ENCODE assay signal across 15 cellular contexts in genomic region chr12:92496790-92497189, GRCh38.
A peak's percentile ranks its signal among the peaks of the same experiment; 100 is the strongest.
DNase-seq lines count a peak whose midpoint lies in the region; ATAC-seq and TF ChIP-seq lines count a peak whose summit lies in the region.
"Had no signal": no experiment of that assay in that cellular context is flagged by ENCODE, and none has a peak within 500 bp of the region (broad histone marks: within the 10 kb centered on the region; RNA-seq: fewer than 3 reads in every experiment).

No MANE protein-coding gene starts in this region.

- H3K4me3 Mint-ChIP-seq in activated CD8-positive, alpha-beta T cell treated with anti-CD3 and anti-CD28 coated beads for 36 hours: no peak overlapping the region
- H3K4me3 Mint-ChIP-seq in activated CD8-positive, alpha-beta T cell treated with anti-CD3 and anti-CD28 coated beads, Interleukin-2, amount 10 ng/mL, durations not matched to agents 7 days and 5 days: no peak overlapping the region
- H3K4me3 Mint-ChIP-seq in stimulated activated naive B cell treated with anti-CD40 and anti-IgM and Interleukin-4, amounts not matched to agents 10 μg/mL and 1 μg/mL and 100 μg/mL, for 72 hours: no peak overlapping the region
- H3K4me3 Mint-ChIP-seq in endothelial cell (ENCODE audit: unreplicated experiment): no peak overlapping the region
- H3K4me3 Mint-ChIP-seq: natural killer cell treated with Interleukin-12 subunit alpha and Interleukin-12 subunit beta and Interleukin-15 and Interleukin-18, amount 100 ng/mL, for 72 hours had no signal

- H3K27me3 Mint-ChIP-seq in activated CD8-positive, alpha-beta T cell treated with anti-CD3 and anti-CD28 coated beads for 36 hours: no peaks in the 10 kb centered on the region
- H3K27me3 Mint-ChIP-seq in activated CD8-positive, alpha-beta T cell treated with anti-CD3 and anti-CD28 coated beads, Interleukin-2, amount 10 ng/mL, durations not matched to agents 7 days and 5 days (ENCODE audit: low read depth): no peaks in the 10 kb centered on the region
- H3K27me3 Mint-ChIP-seq in stimulated activated naive B cell treated with anti-CD40 and anti-IgM and Interleukin-4, amounts not matched to agents 10 μg/mL and 1 μg/mL and 100 μg/mL, for 72 hours: no peaks in the 10 kb centered on the region
- H3K27me3 Mint-ChIP-seq in endothelial cell (ENCODE audit: unreplicated experiment): no peaks in the 10 kb centered on the region
- H3K27me3 Mint-ChIP-seq: natural killer cell treated with Interleukin-12 subunit alpha and Interleukin-12 subunit beta and Interleukin-15 and Interleukin-18, amount 100 ng/mL, for 72 hours had no signal

- POLR2A ChIA-PET in activated CD8-positive, alpha-beta T cell treated with anti-CD3 and anti-CD28 coated beads for 36 hours (lab: Charles Lee): no interaction called here
- POLR2A ChIA-PET in activated CD8-positive, alpha-beta T cell treated with anti-CD3 and anti-CD28 coated beads, Interleukin-2, amount 10 ng/mL, durations not matched to agents 7 days and 5 days (lab: Charles Lee): no interaction called here

- peaks cover 5% of the 10 kb centered on the region for H3K36me3 Mint-ChIP-seq in activated CD8-positive, alpha-beta T cell treated with anti-CD3 and anti-CD28 coated beads for 36 hours (ENCODE audit: low read depth)
- peaks cover 8% of the 10 kb centered on the region for H3K36me3 Mint-ChIP-seq in activated CD8-positive, alpha-beta T cell treated with anti-CD3 and anti-CD28 coated beads, Interleukin-2, amount 10 ng/mL, durations not matched to agents 7 days and 5 days (ENCODE audit: low read depth)
- H3K36me3 Mint-ChIP-seq in stimulated activated naive B cell treated with anti-CD40 and anti-IgM and Interleukin-4, amounts not matched to agents 10 μg/mL and 1 μg/mL and 100 μg/mL, for 72 hours: peaks cover 6 to 11% of the 10 kb centered on the region in 2 donors
- no peaks in the 10 kb centered on the region for H3K36me3 Mint-ChIP-seq in endothelial cell (ENCODE audit: low read depth, unreplicated experiment)

- H3K27ac Mint-ChIP-seq in activated CD8-positive, alpha-beta T cell treated with anti-CD3 and anti-CD28 coated beads for 36 hours: no peak overlapping the region
- no peak overlapping the region for H3K27ac Mint-ChIP-seq in activated CD8-positive, alpha-beta T cell treated with anti-CD3 and anti-CD28 coated beads, Interleukin-2, amount 10 ng/mL, durations not matched to agents 7 days and 5 days
- H3K27ac Mint-ChIP-seq in stimulated activated naive B cell treated with anti-CD40 and anti-IgM and Interleukin-4, amounts not matched to agents 10 μg/mL and 1 μg/mL and 100 μg/mL, for 72 hours: peak overlapping the region; percentile 2
- H3K27ac Mint-ChIP-seq in endothelial cell (ENCODE audit: unreplicated experiment): no peak overlapping the region
- H3K27ac Mint-ChIP-seq: natural killer cell treated with Interleukin-12 subunit alpha and Interleukin-12 subunit beta and Interleukin-15 and Interleukin-18, amount 100 ng/mL, for 72 hours had no signal

- CTCF ChIA-PET in activated CD8-positive, alpha-beta T cell treated with anti-CD3 and anti-CD28 coated beads for 36 hours (lab: Charles Lee): no interaction called here
- CTCF ChIA-PET in activated CD8-positive, alpha-beta T cell treated with anti-CD3 and anti-CD28 coated beads, Interleukin-2, amount 10 ng/mL, durations not matched to agents 7 days and 5 days (lab: Charles Lee): no interaction called here

- DNase-seq in activated CD8-positive, alpha-beta T cell treated with anti-CD3 and anti-CD28 coated beads for 36 hours: no peak
- no peak for DNase-seq in activated CD8-positive, alpha-beta T cell treated with anti-CD3 and anti-CD28 coated beads, Interleukin-2, amount 10 ng/mL, durations not matched to agents 7 days and 5 days
- no peak for DNase-seq in stimulated activated naive B cell treated with anti-CD40 and anti-IgM and Interleukin-4, amounts not matched to agents 10 μg/mL and 1 μg/mL and 100 μg/mL, for 72 hours
- DNase-seq in HuH-7 (ENCODE audit: low spot score) (no peak), endothelial cell (ENCODE audit: low spot score) (no peak), islet precursor cell (no peak)
- DNase-seq: activated CD4-positive, alpha-beta T cell treated with anti-CD3 and anti-CD28 coated beads, Interleukin-2, amount 50 U/mL, for 1 hour; activated naive CD4-positive, alpha-beta T cell treated with Interleukin-2 at 50 U/mL for 16 hours; DMS79 treated with DMSO at 0.1 percent for 48 hours; kidney; NCI-H1930; stimulated activated CD4-positive, alpha-beta T cell treated with anti-CD3 and anti-CD28 coated beads, Interleukin-12 subunit alpha, Interleukin-12 subunit beta, amount 100 ng/mL, for 4 hours had no signal

- peak; percentile 40 for ATAC-seq in activated CD8-positive, alpha-beta T cell treated with anti-CD3 and anti-CD28 coated beads for 36 hours
- ATAC-seq in activated CD8-positive, alpha-beta T cell treated with anti-CD3 and anti-CD28 coated beads, Interleukin-2, amount 10 ng/mL, durations not matched to agents 7 days and 5 days: no peak
- ATAC-seq in GM21737 (IDR thresholded peaks at IDR 0.05; ENCODE audit: unreplicated experiment) (peak; percentile 57), HG03159 (IDR thresholded peaks at IDR 0.05; ENCODE audit: unreplicated experiment) (peak; percentile 60)
- peak; percentile 66 to 75 for ATAC-seq in stimulated activated naive B cell treated with anti-CD40 and anti-IgM and Interleukin-4, amounts not matched to agents 10 μg/mL and 1 μg/mL and 100 μg/mL, for 72 hours (replicated peaks)
- ATAC-seq: natural killer cell treated with Interleukin-12 subunit alpha and Interleukin-12 subunit beta and Interleukin-15 and Interleukin-18, amount 100 ng/mL, for 72 hours had no signal

- TF ChIP-seq CTCF in activated CD8-positive, alpha-beta T cell treated with anti-CD3 and anti-CD28 coated beads for 36 hours (IDR thresholded peaks at IDR 0.05): no peak
- TF ChIP-seq CTCF in endothelial cell (IDR thresholded peaks at IDR 0.05; ENCODE audit: unreplicated experiment): no peak

- H3K4me1 Mint-ChIP-seq in activated CD8-positive, alpha-beta T cell treated with anti-CD3 and anti-CD28 coated beads for 36 hours (ENCODE audit: low read depth): peaks cover 33% of the 10 kb centered on the region
- H3K4me1 Mint-ChIP-seq in activated CD8-positive, alpha-beta T cell treated with anti-CD3 and anti-CD28 coated beads, Interleukin-2, amount 10 ng/mL, durations not matched to agents 7 days and 5 days (ENCODE audit: low read depth): peaks cover 12% of the 10 kb centered on the region
- H3K4me1 Mint-ChIP-seq in stimulated activated naive B cell treated with anti-CD40 and anti-IgM and Interleukin-4, amounts not matched to agents 10 μg/mL and 1 μg/mL and 100 μg/mL, for 72 hours: peaks cover 35 to 48% of the 10 kb centered on the region in 2 donors
- H3K4me1 Mint-ChIP-seq in endothelial cell (ENCODE audit: unreplicated experiment): no peaks in the 10 kb centered on the region

- peaks cover 6% of the 10 kb centered on the region for H3K9me3 Mint-ChIP-seq in activated CD8-positive, alpha-beta T cell treated with anti-CD3 and anti-CD28 coated beads for 36 hours
- peaks cover 5% of the 10 kb centered on the region for H3K9me3 Mint-ChIP-seq in activated CD8-positive, alpha-beta T cell treated with anti-CD3 and anti-CD28 coated beads, Interleukin-2, amount 10 ng/mL, durations not matched to agents 7 days and 5 days (ENCODE audit: insufficient read depth)
- peaks cover 7 to 8% of the 10 kb centered on the region in 2 donors for H3K9me3 Mint-ChIP-seq in stimulated activated naive B cell treated with anti-CD40 and anti-IgM and Interleukin-4, amounts not matched to agents 10 μg/mL and 1 μg/mL and 100 μg/mL, for 72 hours
- H3K9me3 Mint-ChIP-seq in endothelial cell (ENCODE audit: unreplicated experiment): no peaks in the 10 kb centered on the region

- intact Hi-C loops in activated CD8-positive, alpha-beta T cell treated with anti-CD3 and anti-CD28 coated beads for 36 hours (cut with micrococcal nuclease): no loop called here
